Comparison of ENCODE assay signal across 12 cellular contexts in the genomic region with DNA sequence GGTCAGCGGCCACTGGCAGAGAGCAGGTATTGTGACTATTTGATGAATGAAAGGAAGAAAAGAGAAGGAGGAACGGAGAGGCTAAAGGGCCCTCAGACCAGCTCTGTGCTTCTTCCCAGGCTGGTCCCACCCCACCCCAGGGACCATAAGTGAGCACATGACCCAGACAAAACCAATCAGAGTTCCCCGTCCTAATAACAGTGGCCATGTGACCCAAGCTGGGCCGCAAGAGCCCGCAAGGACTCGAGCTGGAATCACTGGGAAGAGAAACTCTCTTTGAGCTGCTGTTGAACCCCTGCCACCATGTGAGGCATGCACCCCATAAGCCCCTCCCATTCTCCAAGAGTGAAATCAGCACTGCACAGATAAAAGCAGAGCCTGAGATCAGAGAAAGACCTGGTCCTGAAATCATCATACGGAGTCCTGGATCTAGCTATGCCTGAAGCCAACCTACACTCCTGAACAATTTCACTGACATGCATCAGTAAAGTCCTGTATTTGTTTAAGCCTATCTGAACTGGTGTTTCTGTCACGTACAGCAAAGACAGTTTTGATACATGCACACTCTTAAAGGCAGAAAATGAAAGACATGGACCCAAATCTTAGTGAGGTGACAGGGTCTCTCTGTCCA.
DNase-seq lines count a peak whose midpoint lies in the region; TF ChIP-seq lines count a peak whose summit lies in the region.
"Had no signal": no experiment of that assay in that cellular context is flagged by ENCODE, and none has a peak within 500 bp of the region (broad histone marks: within the 10 kb centered on the region; RNA-seq: fewer than 3 reads in every experiment).

No MANE protein-coding gene starts in this region.

- POLR2A ChIA-PET in HEK293T (lab: Yijun Ruan, JAX), result no interaction called here

- no peaks in the 10 kb centered on the region for H3K27me3 Mint-ChIP-seq in activated naive CD4-positive, alpha-beta T cell treated with anti-CD3 and anti-CD28 coated beads, Interleukin-2, amount 10 ng/mL, durations not matched to agents 7 days and 5 days
- no peaks in the 10 kb centered on the region for H3K27me3 Mint-ChIP-seq in activated T-helper 2 cell treated with anti-CD3 and anti-CD28 coated beads, Interferon-gamma antibody, Interleukin-2, Interleukin-4, amounts not matched to agents 10 μg/mL and 5 μg/mL and 100 μg/mL, durations not matched to agents 14 hours and 24 hours and 36 hours (ENCODE audit: low read depth)
- H3K27me3 Mint-ChIP-seq in immature natural killer cell (ENCODE audit: low read depth in 3 of 3), result peaks cover 0 to 13% (median 10%) of the 10 kb centered on the region in 3 donors

- no peak for DNase-seq in activated naive CD4-positive, alpha-beta T cell treated with anti-CD3 and anti-CD28 coated beads, Interleukin-2, amount 10 ng/mL, durations not matched to agents 7 days and 5 days
- DNase-seq in activated naive CD4-positive, alpha-beta T cell (lab: John Stamatoyannopoulos, UW), result no peak
- no peak for DNase-seq in activated T-helper 2 cell treated with anti-CD3 and anti-CD28 coated beads, Interferon-gamma antibody, Interleukin-2, Interleukin-4, amounts not matched to agents 10 μg/mL and 5 μg/mL and 100 μg/mL, durations not matched to agents 14 hours and 24 hours and 36 hours (ENCODE audit: low spot score)
- DNase-seq in immature natural killer cell (no peak), substantia nigra (lab: John Stamatoyannopoulos, UW) (peak in 37 of 49 donors; percentile 20 to 87 (median 50)), amniotic stem cell (lab: John Stamatoyannopoulos, UW) (no peak), NCI-H1092 (lab: John Stamatoyannopoulos, UW) (no peak), HEK293T (ENCODE audit: extremely low spot score) (no peak)
- DNase-seq: activated T-cell treated with anti-CD3 and anti-CD28 coated beads, Interleukin-2, amount 50 U/mL, for 48 hours; GOT3; NCI-H446 treated with DMSO at 0.1 percent for 48 hours; stimulated activated CD4-positive, alpha-beta T cell treated with anti-CD3 and anti-CD28 coated beads, Interleukin-12 subunit alpha, Interleukin-12 subunit beta, amount 100 ng/mL, for 4 hours had no signal

- intact Hi-C loops in activated T-helper 2 cell treated with anti-CD3 and anti-CD28 coated beads, Interferon-gamma antibody, Interleukin-2, Interleukin-4, amounts not matched to agents 10 μg/mL and 5 μg/mL and 100 μg/mL, durations not matched to agents 14 hours and 24 hours and 36 hours (cut with micrococcal nuclease), result no loop called here

- H3K9me3 Mint-ChIP-seq in activated naive CD4-positive, alpha-beta T cell treated with anti-CD3 and anti-CD28 coated beads, Interleukin-2, amount 10 ng/mL, durations not matched to agents 7 days and 5 days, result no peaks in the 10 kb centered on the region
- no peaks in the 10 kb centered on the region for H3K9me3 Mint-ChIP-seq in activated T-helper 2 cell treated with anti-CD3 and anti-CD28 coated beads, Interferon-gamma antibody, Interleukin-2, Interleukin-4, amounts not matched to agents 10 μg/mL and 5 μg/mL and 100 μg/mL, durations not matched to agents 14 hours and 24 hours and 36 hours
- H3K9me3 Mint-ChIP-seq in immature natural killer cell, result no peaks in the 10 kb centered on the region

- no peak overlapping the region for H3K4me3 Mint-ChIP-seq in activated naive CD4-positive, alpha-beta T cell treated with anti-CD3 and anti-CD28 coated beads, Interleukin-2, amount 10 ng/mL, durations not matched to agents 7 days and 5 days
- no peak overlapping the region for H3K4me3 Mint-ChIP-seq in activated T-helper 2 cell treated with anti-CD3 and anti-CD28 coated beads, Interferon-gamma antibody, Interleukin-2, Interleukin-4, amounts not matched to agents 10 μg/mL and 5 μg/mL and 100 μg/mL, durations not matched to agents 14 hours and 24 hours and 36 hours (ENCODE audit: low read depth)
- peak overlapping the region; percentile 58 to 80 (median 73) for H3K4me3 Mint-ChIP-seq in immature natural killer cell

- H3K27ac ChIP-seq in substantia nigra (ENCODE audit: low read depth, low read length, poor library complexity, severe bottlenecking), result peak overlapping the region; percentile 80

- peaks cover 58% of the 10 kb centered on the region for H3K36me3 Mint-ChIP-seq in activated naive CD4-positive, alpha-beta T cell treated with anti-CD3 and anti-CD28 coated beads, Interleukin-2, amount 10 ng/mL, durations not matched to agents 7 days and 5 days
- peaks cover 48% of the 10 kb centered on the region for H3K36me3 Mint-ChIP-seq in activated T-helper 2 cell treated with anti-CD3 and anti-CD28 coated beads, Interferon-gamma antibody, Interleukin-2, Interleukin-4, amounts not matched to agents 10 μg/mL and 5 μg/mL and 100 μg/mL, durations not matched to agents 14 hours and 24 hours and 36 hours (ENCODE audit: low read depth)
- peaks cover 13 to 56% (median 17%) of the 10 kb centered on the region in 3 donors for H3K36me3 Mint-ChIP-seq in immature natural killer cell

- peaks cover 61% of the 10 kb centered on the region for H3K4me1 Mint-ChIP-seq in activated naive CD4-positive, alpha-beta T cell treated with anti-CD3 and anti-CD28 coated beads, Interleukin-2, amount 10 ng/mL, durations not matched to agents 7 days and 5 days
- H3K4me1 Mint-ChIP-seq in activated T-helper 2 cell treated with anti-CD3 and anti-CD28 coated beads, Interferon-gamma antibody, Interleukin-2, Interleukin-4, amounts not matched to agents 10 μg/mL and 5 μg/mL and 100 μg/mL, durations not matched to agents 14 hours and 24 hours and 36 hours (ENCODE audit: low read depth), result peaks cover 52% of the 10 kb centered on the region
- H3K4me1 Mint-ChIP-seq in immature natural killer cell, result peaks cover 79 to 88% of the 10 kb centered on the region in 2 donors

- H3K27ac Mint-ChIP-seq in activated naive CD4-positive, alpha-beta T cell treated with anti-CD3 and anti-CD28 coated beads, Interleukin-2, amount 10 ng/mL, durations not matched to agents 7 days and 5 days, result peak overlapping the region; percentile 84
- peak overlapping the region; percentile 89 for H3K27ac Mint-ChIP-seq in activated T-helper 2 cell treated with anti-CD3 and anti-CD28 coated beads, Interferon-gamma antibody, Interleukin-2, Interleukin-4, amounts not matched to agents 10 μg/mL and 5 μg/mL and 100 μg/mL, durations not matched to agents 14 hours and 24 hours and 36 hours
- H3K27ac Mint-ChIP-seq in immature natural killer cell, result peak overlapping the region; percentile 79 to 93 (median 89)

- CTCF ChIA-PET in activated naive CD4-positive, alpha-beta T cell treated with anti-CD3 and anti-CD28 coated beads, Interleukin-2, amount 10 ng/mL, durations not matched to agents 7 days and 5 days (lab: Charles Lee), result interaction anchor here (1.0 to 2.2 kb wide), 3 partner anchors 14 to 89 kb away, joined by 3 to 12 read pairs (median 9); a partner anchor contains a TSS
- CTCF ChIA-PET in HEK293T (lab: Yijun Ruan, JAX), result no interaction called here

TF ChIP-seq in HEK293T, 16 proteins besides CTCF, POLR2A, EP300 and RAD21:
- no peak for TF ChIP-seq SP1 (IDR thresholded peaks at IDR 0.05)
- TF ChIP-seq FOXM1 (IDR thresholded peaks at IDR 0.05; ENCODE audit: borderline replicate concordance), result no peak
- no peak for TF ChIP-seq ARNT (IDR thresholded peaks at IDR 0.05)
- TF ChIP-seq HDGF (IDR thresholded peaks at IDR 0.05; ENCODE audit: borderline replicate concordance), result no peak
- no peak for TF ChIP-seq FOXK2 (IDR thresholded peaks at IDR 0.05)
- TF ChIP-seq LEF1 (IDR thresholded peaks at IDR 0.05; ENCODE audit: borderline replicate concordance), result no peak
- TF ChIP-seq, protein P1, sequence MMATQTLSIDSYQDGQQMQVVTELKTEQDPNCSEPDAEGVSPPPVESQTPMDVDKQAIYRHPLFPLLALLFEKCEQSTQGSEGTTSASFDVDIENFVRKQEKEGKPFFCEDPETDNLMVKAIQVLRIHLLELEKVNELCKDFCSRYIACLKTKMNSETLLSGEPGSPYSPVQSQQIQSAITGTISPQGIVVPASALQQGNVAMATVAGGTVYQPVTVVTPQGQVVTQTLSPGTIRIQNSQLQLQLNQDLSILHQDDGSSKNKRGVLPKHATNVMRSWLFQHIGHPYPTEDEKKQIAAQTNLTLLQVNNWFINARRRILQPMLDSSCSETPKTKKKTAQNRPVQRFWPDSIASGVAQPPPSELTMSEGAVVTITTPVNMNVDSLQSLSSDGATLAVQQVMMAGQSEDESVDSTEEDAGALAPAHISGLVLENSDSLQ (IDR thresholded peaks at IDR 0.05), result no peak
- TF ChIP-seq CTBP1 (IDR thresholded peaks at IDR 0.05; ENCODE audit: borderline replicate concordance), result no peak
- TF ChIP-seq BHLHE40 (IDR thresholded peaks at IDR 0.05; ENCODE audit: borderline replicate concordance), result no peak
- TF ChIP-seq ZNF384 (IDR thresholded peaks at IDR 0.05), result no peak
- no peak for TF ChIP-seq TARDBP (IDR thresholded peaks at IDR 0.05)
- no peak for TF ChIP-seq ELF4 (IDR thresholded peaks at IDR 0.05)
- TF ChIP-seq NFRKB (IDR thresholded peaks at IDR 0.05), result no peak
- no peak for TF ChIP-seq L3MBTL2 (conservative IDR thresholded peaks at IDR 0.05)
- TF ChIP-seq SUZ12 (IDR thresholded peaks at IDR 0.05), result no peak
- TF ChIP-seq FOXA1 (IDR thresholded peaks at IDR 0.05), result no peak

Comparison
In these comparisons a context has a peak if more than half of its experiments do, and no peak if none do; other contexts are left out.
1. DNase-seq: peak in substantia nigra (37 of 49); none in activated naive CD4-positive, alpha-beta T cell treated with anti-CD3 and anti-CD28 coated beads, Interleukin-2, amount 10 ng/mL, durations not matched to agents 7 days and 5 days (single experiment), activated naive CD4-positive, alpha-beta T cell (0 of 4), activated T-helper 2 cell treated with anti-CD3 and anti-CD28 coated beads, Interferon-gamma antibody, Interleukin-2, Interleukin-4, amounts not matched to agents 10 μg/mL and 5 μg/mL and 100 μg/mL, durations not matched to agents 14 hours and 24 hours and 36 hours (single experiment), immature natural killer cell (0 of 3), amniotic stem cell (single experiment), NCI-H1092 (single experiment) and HEK293T (single experiment).
2. H3K4me3 Mint-ChIP-seq: peak in immature natural killer cell (5 of 5); none in activated naive CD4-positive, alpha-beta T cell treated with anti-CD3 and anti-CD28 coated beads, Interleukin-2, amount 10 ng/mL, durations not matched to agents 7 days and 5 days (single experiment) and activated T-helper 2 cell treated with anti-CD3 and anti-CD28 coated beads, Interferon-gamma antibody, Interleukin-2, Interleukin-4, amounts not matched to agents 10 μg/mL and 5 μg/mL and 100 μg/mL, durations not matched to agents 14 hours and 24 hours and 36 hours (single experiment).
3. Peak in every context shown above with its lines, with median percentiles within 50 percentile points of each other: H3K27ac Mint-ChIP-seq.